Comparison of ENCODE assay signal across 9 cellular contexts in genomic region chr1:15938628-15939161, GRCh38. TPM values are rescaled to one million over a fixed set of nuclear protein-coding genes. Genes with fewer than 3 reads are reported as not detected.
DNase-seq lines count a peak whose midpoint lies in the region; ATAC-seq, FAIRE-seq and TF ChIP-seq lines count a peak whose summit lies in the region.
"Had no signal": no experiment of that assay in that cellular context is flagged by ENCODE, and none has a peak within 500 bp of the region (broad histone marks: within the 10 kb centered on the region; RNA-seq: fewer than 3 reads in every experiment).

No MANE protein-coding gene starts in this region.

- H2AFZ ChIP-seq in astrocyte (ENCODE audit: low read depth, low read length) = no peak overlapping the region

- H3K27ac Mint-ChIP-seq in activated T-cell treated with anti-CD3 and anti-CD28 coated beads, Interleukin-2, amount 50 U/mL, for 72 hours = peak overlapping the region; percentile 77
- H3K27ac Mint-ChIP-seq in astrocyte (ENCODE audit: unreplicated experiment) (no peak overlapping the region), nephron (peak overlapping the region in 2 of 3 experiments; percentile 62 to 87)

- no peaks in the 10 kb centered on the region for H3K9me3 ChIP-seq in astrocyte (ENCODE audit: insufficient read depth, low read depth, low read length)
- H3K9me3 ChIP-seq in thyroid gland = no peaks in the 10 kb centered on the region

- no peak overlapping the region for H3K9ac ChIP-seq in astrocyte (ENCODE audit: low read length)

- peaks cover 3 to 14% of the 10 kb centered on the region in 2 donors for H3K36me3 Mint-ChIP-seq in activated T-cell treated with anti-CD3 and anti-CD28 coated beads, Interleukin-2, amount 50 U/mL, for 72 hours (ENCODE audit: insufficient read depth in 2 of 2)
- H3K36me3 Mint-ChIP-seq in activated T-cell treated with anti-CD3 and anti-CD28 coated beads, Interleukin-2, amount 50 U/mL, for 4 hours (ENCODE audit: insufficient read depth) = peaks cover 40% of the 10 kb centered on the region
- peaks cover 25% of the 10 kb centered on the region for H3K36me3 Mint-ChIP-seq in astrocyte (ENCODE audit: low read depth, unreplicated experiment)
- H3K36me3 Mint-ChIP-seq in nephron (ENCODE audit: low read depth) = peaks cover 49% of the 10 kb centered on the region

- H3K79me2 ChIP-seq in astrocyte (ENCODE audit: insufficient read depth, low read length) = peaks cover 29% of the 10 kb centered on the region

- 93% methylated on average over 4 to 7 of the region's 8 CpGs for WGBS in thyroid gland, 2 donors

- H3K4me1 Mint-ChIP-seq in activated T-cell treated with anti-CD3 and anti-CD28 coated beads, Interleukin-2, amount 50 U/mL, for 72 hours (ENCODE audit: low read depth) = peaks cover 23% of the 10 kb centered on the region
- H3K4me1 Mint-ChIP-seq in activated T-cell treated with anti-CD3 and anti-CD28 coated beads, Interleukin-2, amount 50 U/mL, for 4 hours (ENCODE audit: low read depth) = peaks cover 2% of the 10 kb centered on the region
- peaks cover 6% of the 10 kb centered on the region for H3K4me1 Mint-ChIP-seq in astrocyte (ENCODE audit: low read depth, unreplicated experiment)
- H3K4me1 Mint-ChIP-seq in nephron = peaks cover 3% of the 10 kb centered on the region

- H3K4me2 ChIP-seq in astrocyte (ENCODE audit: low read length) = no peak overlapping the region

- no peak for FAIRE-seq in astrocyte (lab: Jason Lieb, UNC)

- H3K4me1 ChIP-seq in astrocyte (ENCODE audit: insufficient read depth, low read length) (peaks cover 19% of the 10 kb centered on the region), thyroid gland (peaks cover 0 to 20% of the 10 kb centered on the region in 2 donors)

- H3K27ac ChIP-seq in astrocyte (ENCODE audit: low read depth, low read length) (peak overlapping the region; percentile 58), thyroid gland (peak overlapping the region in 2 of 3 donors; percentile 57 to 63)

- no peaks in the 10 kb centered on the region for H3K9me3 Mint-ChIP-seq in activated T-cell treated with anti-CD3 and anti-CD28 coated beads, Interleukin-2, amount 50 U/mL, for 72 hours
- H3K9me3 Mint-ChIP-seq in activated T-cell treated with anti-CD3 and anti-CD28 coated beads, Interleukin-2, amount 50 U/mL, for 4 hours = no peaks in the 10 kb centered on the region
- peaks cover 2% of the 10 kb centered on the region for H3K9me3 Mint-ChIP-seq in astrocyte (ENCODE audit: unreplicated experiment)
- no peaks in the 10 kb centered on the region for H3K9me3 Mint-ChIP-seq in nephron

- no peak for DNase-seq in activated T-cell treated with anti-CD3 and anti-CD28 coated beads, Interleukin-2, amount 50 U/mL, for 72 hours
- DNase-seq in activated T-cell treated with anti-CD3 and anti-CD28 coated beads, Interleukin-2, amount 50 U/mL, for 4 hours = no peak
- no peak for DNase-seq in astrocyte (ENCODE audit: low read depth)
- no peak for DNase-seq in thyroid gland
- no peak for DNase-seq in activated effector memory CD4-positive, alpha-beta T cell treated with anti-CD3 and anti-CD28 coated beads, Interleukin-2, amount 50 U/mL, for 16 hours
- no peak for DNase-seq in stimulated activated CD8-positive, alpha-beta memory T cell treated with anti-CD3 and anti-CD28 coated beads, Interleukin-4, amount 100 ng/mL, for 48 hours
- DNase-seq: NCI-H524 had no signal

- H3K4me3 ChIP-seq in astrocyte (ENCODE audit: insufficient read depth, low read depth, low read length) (no peak overlapping the region), thyroid gland (replicated peaks in 1 of 3) (no peak overlapping the region)

- peaks cover 28% of the 10 kb centered on the region for H4K20me1 ChIP-seq in astrocyte (ENCODE audit: insufficient read depth, low read length)

- H3K27me3 ChIP-seq in astrocyte (ENCODE audit: insufficient read depth, low read length) (no peaks in the 10 kb centered on the region), thyroid gland (no peaks in the 10 kb centered on the region)

- intact Hi-C loops in thyroid gland (cut with DNase I) = no loop called here

- H3K36me3 ChIP-seq in astrocyte (ENCODE audit: insufficient read depth, low read length) = peaks cover 27% of the 10 kb centered on the region
- H3K36me3 ChIP-seq in thyroid gland = peaks cover 83% of the 10 kb centered on the region in 2 donors

- H3K4me3 Mint-ChIP-seq in activated T-cell treated with anti-CD3 and anti-CD28 coated beads, Interleukin-2, amount 50 U/mL, for 72 hours = no peak overlapping the region
- no peak overlapping the region for H3K4me3 Mint-ChIP-seq in activated T-cell treated with anti-CD3 and anti-CD28 coated beads, Interleukin-2, amount 50 U/mL, for 4 hours
- H3K4me3 Mint-ChIP-seq in astrocyte (ENCODE audit: unreplicated experiment) = no peak overlapping the region
- no peak overlapping the region for H3K4me3 Mint-ChIP-seq in nephron

- H3K27me3 Mint-ChIP-seq in activated T-cell treated with anti-CD3 and anti-CD28 coated beads, Interleukin-2, amount 50 U/mL, for 72 hours (ENCODE audit: low read depth) = no peaks in the 10 kb centered on the region
- no peaks in the 10 kb centered on the region for H3K27me3 Mint-ChIP-seq in activated T-cell treated with anti-CD3 and anti-CD28 coated beads, Interleukin-2, amount 50 U/mL, for 4 hours (ENCODE audit: low read depth)
- H3K27me3 Mint-ChIP-seq in astrocyte (ENCODE audit: low read depth, unreplicated experiment) (no peaks in the 10 kb centered on the region), nephron (ENCODE audit: low read depth) (no peaks in the 10 kb centered on the region)

- no peak for TF ChIP-seq CTCF in astrocyte (IDR thresholded peaks at IDR 0.05; ENCODE audit: insufficient read depth, low read depth, low read length)
- no peak for TF ChIP-seq CTCF in nephron (IDR thresholded peaks at IDR 0.05; ENCODE audit: unreplicated experiment in 3 of 3)
- TF ChIP-seq CTCF in thyroid gland (IDR thresholded peaks at IDR 0.05) = no peak

- no peak for TF ChIP-seq POLR2A in thyroid gland (IDR thresholded peaks at IDR 0.05)

- peak; percentile 41 to 42 for ATAC-seq in activated T-cell treated with anti-CD3 and anti-CD28 coated beads, Interleukin-2, amount 50 U/mL, for 72 hours (replicated peaks in 1 of 2)
- ATAC-seq in activated T-cell treated with anti-CD3 and anti-CD28 coated beads, Interleukin-2, amount 50 U/mL, for 4 hours = no peak
- no peak for ATAC-seq in GM21515 (IDR thresholded peaks at IDR 0.05; ENCODE audit: unreplicated experiment)

RNA-seq across cellular contexts. Expression of gene ZBTB17, which starts 37.2 kb away (rescaled TPM):
- total RNA-seq in activated T-cell treated with anti-CD3 and anti-CD28 coated beads, Interleukin-2, amount 50 U/mL, for 72 hours = 10 to 100 TPM; 76.0 to 84.1 TPM
- total RNA-seq in activated T-cell treated with anti-CD3 and anti-CD28 coated beads, Interleukin-2, amount 50 U/mL, for 4 hours = 10 to 100 TPM; 74.2 to 86.9 (median 81.1) TPM
- total RNA-seq in astrocyte (28.1 and 28.8 TPM in 2 replicates), thyroid gland (10 to 100 TPM; 31.4 to 52.1 (median 36.1) TPM)

Comparison
In these comparisons a context has a peak if more than half of its experiments do, and no peak if none do; other contexts are left out.
1. ATAC-seq: peak in activated T-cell treated with anti-CD3 and anti-CD28 coated beads, Interleukin-2, amount 50 U/mL, for 72 hours (2 of 2); none in activated T-cell treated with anti-CD3 and anti-CD28 coated beads, Interleukin-2, amount 50 U/mL, for 4 hours (0 of 2) and GM21515 (single experiment).